ENCODE assay signal across 13 cellular contexts in genomic region chr4:13527192-13527982, GRCh38. TPM values are rescaled to one million over a fixed set of nuclear protein-coding genes. Genes with fewer than 3 reads are reported as not detected.
DNase-seq lines count a peak whose midpoint lies in the region; ATAC-seq, FAIRE-seq and TF ChIP-seq lines count a peak whose summit lies in the region.
"Had no signal": no experiment of that assay in that cellular context is flagged by ENCODE, and none has a peak within 500 bp of the region (broad histone marks: within the 10 kb centered on the region; RNA-seq: fewer than 3 reads in every experiment).

No MANE protein-coding gene starts in this region.

- ATAC-seq in GM18867 (IDR thresholded peaks at IDR 0.05; ENCODE audit: unreplicated experiment) (peak; percentile 26), naive B cell (ENCODE audit: low read depth in 2 of 2) (peak; percentile 39 to 50), HG03280 (IDR thresholded peaks at IDR 0.05; ENCODE audit: unreplicated experiment) (no peak), HepG2 (no peak; the same call in 2 of the 3 replicates)

- peaks cover 76 to 79% of the 10 kb centered on the region in 2 donors for H3K27me3 Mint-ChIP-seq in CD4-positive, alpha-beta memory T cell
- H3K27me3 Mint-ChIP-seq in naive B cell: peaks cover 75 to 95% (median 87%) of the 10 kb centered on the region in 3 donors

- H3K27ac ChIP-seq in CD4-positive, alpha-beta memory T cell (ENCODE audit: low read depth, low read length): no peak overlapping the region
- H3K27ac ChIP-seq in OCI-LY3 (ENCODE audit: low read length) (no peak overlapping the region), HepG2 (ENCODE audit: extremely low read length, insufficient read depth, low read length) (no peak overlapping the region)
- H3K27ac ChIP-seq: adrenal gland, heart right ventricle had no signal

- no peak for TF ChIP-seq POLR2A in HepG2 (IDR thresholded peaks at IDR 0.05; ENCODE audit: insufficient read depth in 1 of 2, low read depth in 2 of 2, low read length in 2 of 2)

- no peak for DNase-seq in CD4-positive, alpha-beta memory T cell
- DNase-seq in naive B cell (no peak), MV-4-11 (lab: John Stamatoyannopoulos, UW) (no peak), HepG2 (ENCODE audit: low spot score) (no peak)
- DNase-seq: activated CD4-positive, alpha-beta T cell treated with anti-CD3 and anti-CD28 coated beads for 4 hours; heart right ventricle; NCI-H510A had no signal

- FAIRE-seq in HepG2 (lab: Jason Lieb, UNC): no peak
- FAIRE-seq: urothelium cell line had no signal

- intact Hi-C loops in CD4-positive, alpha-beta memory T cell (cut with micrococcal nuclease): no loop called here
- intact Hi-C loops in HepG2 (cut with micrococcal nuclease; ENCODE audit: unreplicated experiment): no loop called here

- H4K20me1 ChIP-seq in OCI-LY3 (ENCODE audit: insufficient read depth, low read length): no peaks in the 10 kb centered on the region
- H4K20me1 ChIP-seq in HepG2 (ENCODE audit: insufficient read depth, low read length): no peaks in the 10 kb centered on the region

- BruUV-seq in HepG2 (replicated peaks; lab: Mats Ljungman, UMichigan): no TSS peak

- TF ChIP-seq CTCF in OCI-LY3 (IDR thresholded peaks at IDR 0.05; ENCODE audit: low read depth, low read length) (no peak; the same call in 1 of the 2 replicates), HepG2 (CRISPR knock-in tag; IDR thresholded peaks at IDR 0.05) (no peak)

- TF ChIP-seq EP300 in HepG2 (IDR thresholded peaks at IDR 0.05; ENCODE audit: low read depth in 2 of 2, low read length in 2 of 2) (no peak), HepG2 (CRISPR knock-in tag; IDR thresholded peaks at IDR 0.05; ENCODE audit: borderline replicate concordance) (no peak)

- H3K4me1 ChIP-seq in CD4-positive, alpha-beta memory T cell (ENCODE audit: insufficient read depth, low read length): peaks cover 34% of the 10 kb centered on the region
- peaks cover 16% of the 10 kb centered on the region for H3K4me1 ChIP-seq in OCI-LY3 (ENCODE audit: low read length)
- no peaks in the 10 kb centered on the region for H3K4me1 ChIP-seq in HepG2 (ENCODE audit: insufficient read depth, low read length)
- H3K4me1 ChIP-seq: adrenal gland had no signal

- H3K4me2 ChIP-seq in OCI-LY3 (ENCODE audit: low read length) (peak overlapping the region; percentile 99), HepG2 (ENCODE audit: low read depth, low read length) (no peak overlapping the region)

- in situ Hi-C loops in HepG2 (cut with HindIII; ENCODE audit: extremely low pct_ligation_motif_present, low pct_unique_long_range_greater_than_20kb): no loop called here

- H3K9me3 ChIP-seq in CD4-positive, alpha-beta memory T cell (ENCODE audit: control insufficient read depth in 1 of 2, low read length in 2 of 2): no peaks in the 10 kb centered on the region
- no peaks in the 10 kb centered on the region for H3K9me3 ChIP-seq in OCI-LY3 (ENCODE audit: insufficient read depth, low read length)
- H3K9me3 ChIP-seq in HepG2 (ENCODE audit: low read length): no peaks in the 10 kb centered on the region
- H3K9me3 ChIP-seq: adrenal gland had no signal

- POLR2A ChIA-PET in CD4-positive, alpha-beta memory T cell (lab: Charles Lee; ENCODE audit: partially characterized antibody): no interaction called here
- POLR2A ChIA-PET in HepG2 (lab: Yijun Ruan, JAX): no interaction called here

- WGBS in HepG2 (ENCODE audit: low lambda C conversion rate): 20% methylated on average over 23 of the region's 46 CpGs

- CTCF ChIA-PET in CD4-positive, alpha-beta memory T cell (lab: Charles Lee; ENCODE audit: partially characterized antibody): no interaction called here
- CTCF ChIA-PET in HepG2 (lab: Yijun Ruan, JAX; ENCODE audit: low intra/inter-chr PET ratio, low total read pairs): no interaction called here

- no peaks in the 10 kb centered on the region for H3K36me3 ChIP-seq in CD4-positive, alpha-beta memory T cell (ENCODE audit: insufficient read depth, low read length)
- H3K36me3 ChIP-seq in OCI-LY3 (replicated peaks; ENCODE audit: low read depth, low read length) (no peaks in the 10 kb centered on the region), HepG2 (replicated peaks in 1 of 2; ENCODE audit: control insufficient read depth in 1 of 2, insufficient read depth in 2 of 2, low read length in 2 of 2) (no peaks in the 10 kb centered on the region)
- H3K36me3 ChIP-seq: adrenal gland, heart right ventricle had no signal

- H3K9me3 Mint-ChIP-seq in CD4-positive, alpha-beta memory T cell: peaks cover 0 to 35% (median 24%) of the 10 kb centered on the region in 8 donors
- H3K9me3 Mint-ChIP-seq in naive B cell: peaks cover 0 to 47% (median 23%) of the 10 kb centered on the region in 7 donors
- H3K9me3 Mint-ChIP-seq: mesothelial cell of epicardium had no signal

- H3K9ac ChIP-seq in OCI-LY3 (ENCODE audit: low read length) (peak overlapping the region; percentile 71; the same call in 1 of the 2 replicates), HepG2 (ENCODE audit: insufficient read depth, low read depth, low read length) (no peak overlapping the region)

- H3K4me3 Mint-ChIP-seq in CD4-positive, alpha-beta memory T cell: peak overlapping the region in 6 of 8 donors; percentile 17 to 69 (median 63)
- peak overlapping the region in 7 of 8 donors; percentile 47 to 79 (median 67) for H3K4me3 Mint-ChIP-seq in naive B cell
- H3K4me3 Mint-ChIP-seq: mesothelial cell of epicardium had no signal

- H3K27me3 ChIP-seq in CD4-positive, alpha-beta memory T cell (ENCODE audit: insufficient read depth, low read length): peaks cover 79% of the 10 kb centered on the region
- peaks cover 27% of the 10 kb centered on the region for H3K27me3 ChIP-seq in OCI-LY3 (ENCODE audit: low read depth, low read length)
- peaks cover 11 to 83% of the 10 kb centered on the region in 2 experiments for H3K27me3 ChIP-seq in HepG2 (ENCODE audit: control insufficient read depth in 1 of 2, insufficient read depth in 2 of 2, low read length in 2 of 2)

- H2AFZ ChIP-seq in OCI-LY3 (ENCODE audit: low read depth, low read length): 0 out of 2 replicates have a peak overlapping the region, but pooled peaks have one; percentile 23
- no peak overlapping the region for H2AFZ ChIP-seq in HepG2 (ENCODE audit: low read length)

- H3K27ac Mint-ChIP-seq in CD4-positive, alpha-beta memory T cell: no peak overlapping the region
- H3K27ac Mint-ChIP-seq in naive B cell: peak overlapping the region in 3 of 6 donors; percentile 66 to 95 (median 66)
- H3K27ac Mint-ChIP-seq: mesothelial cell of epicardium had no signal

- no peaks in the 10 kb centered on the region for H3K36me3 Mint-ChIP-seq in CD4-positive, alpha-beta memory T cell
- peaks cover 7 to 9% of the 10 kb centered on the region in 2 donors for H3K36me3 Mint-ChIP-seq in naive B cell
- H3K36me3 Mint-ChIP-seq: mesothelial cell of epicardium had no signal

- TF ChIP-seq RAD21 in HepG2 (CRISPR knock-in tag; IDR thresholded peaks at IDR 0.05): no peak

- peaks cover 18 to 45% (median 32%) of the 10 kb centered on the region in 4 donors for H3K4me1 Mint-ChIP-seq in CD4-positive, alpha-beta memory T cell
- H3K4me1 Mint-ChIP-seq in naive B cell: peaks cover 4 to 40% (median 34%) of the 10 kb centered on the region in 3 donors
- H3K4me1 Mint-ChIP-seq: mesothelial cell of epicardium had no signal

- H3K79me2 ChIP-seq in OCI-LY3 (ENCODE audit: low read length) (no peaks in the 10 kb centered on the region), HepG2 (ENCODE audit: insufficient read depth, low read length) (no peaks in the 10 kb centered on the region)

- no peak overlapping the region for H3K4me3 ChIP-seq in CD4-positive, alpha-beta memory T cell (ENCODE audit: low read length in 2 of 2)
- peak overlapping the region; percentile 86 for H3K4me3 ChIP-seq in OCI-LY3 (ENCODE audit: low read length)
- no peak overlapping the region for H3K4me3 ChIP-seq in HepG2 (replicated peaks in 1 of 3; ENCODE audit: insufficient read depth in 1 of 3, low read depth in 2 of 3, low read length in 3 of 3)
- H3K4me3 ChIP-seq: adrenal gland, heart right ventricle had no signal

RNA-seq across cellular contexts. Expression of gene NKX3-2, which starts 16.9 kb away (rescaled TPM):
- not detected for total RNA-seq in CD4-positive, alpha-beta memory T cell
- polyA plus RNA-seq in CD4-positive, alpha-beta memory T cell: not detected
- polyA plus RNA-seq in naive B cell (ENCODE audit: low read depth in 6 of 6) (not detected), HepG2 (2011; rRNA removed) (0.07 and 0.12 TPM in 2 replicates)
- total RNA-seq in HepG2 (2016; rRNA removed; fragmentation: Illumina TruSeq; extraction: Trizol): 0.07 and 0.13 TPM in 2 replicates
- not detected in 2 replicates for total RNA-seq in HepG2 (2016; cell fraction: cytosol; rRNA removed; fragmentation: Illumina TruSeq; extraction: Trizol; ENCODE audit: low read depth)
- total RNA-seq in HepG2 (2016; cell fraction: insoluble cytoplasmic fraction; rRNA removed; fragmentation: Illumina TruSeq; extraction: Trizol): 0.22 TPM in 1 of 2 replicates, not detected in the other
- 0.06 and 0.07 TPM in 2 replicates for total RNA-seq in HepG2 (2016; cell fraction: membrane; rRNA removed; fragmentation: Illumina TruSeq; extraction: Trizol)
- 0.16 TPM in 1 of 2 replicates, not detected in the other for total RNA-seq in HepG2 (2016; cell fraction: nucleus; rRNA removed; fragmentation: Illumina TruSeq; extraction: Trizol)
- 0.05 and 0.08 TPM in 2 replicates for polyA plus RNA-seq in HepG2 (2011; cell fraction: cytosol; rRNA removed)
- 0.29 and 0.33 TPM in 2 replicates for polyA plus RNA-seq in HepG2 (2011; cell fraction: nucleus; rRNA removed)
- 0.04 and 0.07 TPM in 2 replicates for polyA plus RNA-seq in HepG2 (2012)
- polyA plus RNA-seq in HepG2 (2016; cell fraction: cytosol; fragmentation: Illumina TruSeq; extraction: Trizol; ENCODE audit: low read depth): not detected in 2 replicates
- not detected in 2 replicates for polyA plus RNA-seq in HepG2 (2016; cell fraction: insoluble cytoplasmic fraction; fragmentation: Illumina TruSeq; extraction: Trizol; ENCODE audit: low read depth)
- polyA plus RNA-seq in HepG2 (2016; cell fraction: membrane; fragmentation: Illumina TruSeq; extraction: Trizol; ENCODE audit: low read depth): not detected in 2 replicates
- polyA plus RNA-seq in HepG2 (2016; cell fraction: nucleus; fragmentation: Illumina TruSeq; extraction: Trizol; ENCODE audit: insufficient read depth, low read depth): 0.27 TPM in 1 of 2 replicates, not detected in the other
- polyA minus RNA-seq in HepG2 (2011; rRNA and poly(A)+ RNA removed; ENCODE audit: low replicate concordance): 0.05 and 0.18 TPM in 2 replicates
- not detected in 2 replicates for polyA minus RNA-seq in HepG2 (2011; cell fraction: cytosol; rRNA and poly(A)+ RNA removed)
- polyA minus RNA-seq in HepG2 (2011; cell fraction: nucleus; rRNA and poly(A)+ RNA removed): 0.13 TPM in 1 of 2 replicates, not detected in the other
- total RNA-seq: heart right ventricle had no signal
- polyA plus RNA-seq: heart right ventricle had no signal

RNA-seq across cellular contexts. Expression of gene RAB28, which starts 43.2 kb away (rescaled TPM):
- 10 to 100 TPM; 13.3 to 14.0 TPM for total RNA-seq in CD4-positive, alpha-beta memory T cell
- 10 to 100 TPM; 17.8 to 20.6 TPM for polyA plus RNA-seq in CD4-positive, alpha-beta memory T cell
- polyA plus RNA-seq in naive B cell (ENCODE audit: low read depth in 6 of 6) (10 to 100 TPM; 15.0 to 34.6 (median 18.8) TPM), HepG2 (2011; rRNA removed) (9.4 and 11.8 TPM in 2 replicates)
- total RNA-seq in HepG2 (2016; rRNA removed; fragmentation: Illumina TruSeq; extraction: Trizol): 18.2 and 20.9 TPM in 2 replicates
- total RNA-seq in HepG2 (2016; cell fraction: cytosol; rRNA removed; fragmentation: Illumina TruSeq; extraction: Trizol; ENCODE audit: low read depth): 10.2 and 13.2 TPM in 2 replicates
- total RNA-seq in HepG2 (2016; cell fraction: insoluble cytoplasmic fraction; rRNA removed; fragmentation: Illumina TruSeq; extraction: Trizol): 18.2 and 18.8 TPM in 2 replicates
- total RNA-seq in HepG2 (2016; cell fraction: membrane; rRNA removed; fragmentation: Illumina TruSeq; extraction: Trizol): 23.4 and 23.7 TPM in 2 replicates
- 28.8 and 32.8 TPM in 2 replicates for total RNA-seq in HepG2 (2016; cell fraction: nucleus; rRNA removed; fragmentation: Illumina TruSeq; extraction: Trizol)
- polyA plus RNA-seq in HepG2 (2011; cell fraction: cytosol; rRNA removed): 6.1 and 9.1 TPM in 2 replicates
- 5.8 and 6.3 TPM in 2 replicates for polyA plus RNA-seq in HepG2 (2011; cell fraction: nucleus; rRNA removed)
- 9.1 and 9.7 TPM in 2 replicates for polyA plus RNA-seq in HepG2 (2012)
- polyA plus RNA-seq in HepG2 (2016; cell fraction: cytosol; fragmentation: Illumina TruSeq; extraction: Trizol; ENCODE audit: low read depth): 10.5 and 11.4 TPM in 2 replicates
- polyA plus RNA-seq in HepG2 (2016; cell fraction: insoluble cytoplasmic fraction; fragmentation: Illumina TruSeq; extraction: Trizol; ENCODE audit: low read depth): 20.2 and 24.7 TPM in 2 replicates
- polyA plus RNA-seq in HepG2 (2016; cell fraction: membrane; fragmentation: Illumina TruSeq; extraction: Trizol; ENCODE audit: low read depth): 17.6 and 17.9 TPM in 2 replicates
- 17.4 and 20.1 TPM in 2 replicates for polyA plus RNA-seq in HepG2 (2016; cell fraction: nucleus; fragmentation: Illumina TruSeq; extraction: Trizol; ENCODE audit: insufficient read depth, low read depth)
- 6.0 and 7.7 TPM in 2 replicates for polyA minus RNA-seq in HepG2 (2011; rRNA and poly(A)+ RNA removed; ENCODE audit: low replicate concordance)
- polyA minus RNA-seq in HepG2 (2011; cell fraction: cytosol; rRNA and poly(A)+ RNA removed): 4.1 and 5.9 TPM in 2 replicates
- polyA minus RNA-seq in HepG2 (2011; cell fraction: nucleus; rRNA and poly(A)+ RNA removed): 39.0 and 45.6 TPM in 2 replicates

Comparison
In these comparisons a context has a peak if more than half of its experiments do, and no peak if none do; other contexts are left out.
1. ATAC-seq: peak in GM18867 (single experiment) and naive B cell (2 of 2); none in HG03280 (single experiment) and HepG2 (single experiment).